18 cellular contexts compared by ENCODE assay signal in the genomic region with DNA sequence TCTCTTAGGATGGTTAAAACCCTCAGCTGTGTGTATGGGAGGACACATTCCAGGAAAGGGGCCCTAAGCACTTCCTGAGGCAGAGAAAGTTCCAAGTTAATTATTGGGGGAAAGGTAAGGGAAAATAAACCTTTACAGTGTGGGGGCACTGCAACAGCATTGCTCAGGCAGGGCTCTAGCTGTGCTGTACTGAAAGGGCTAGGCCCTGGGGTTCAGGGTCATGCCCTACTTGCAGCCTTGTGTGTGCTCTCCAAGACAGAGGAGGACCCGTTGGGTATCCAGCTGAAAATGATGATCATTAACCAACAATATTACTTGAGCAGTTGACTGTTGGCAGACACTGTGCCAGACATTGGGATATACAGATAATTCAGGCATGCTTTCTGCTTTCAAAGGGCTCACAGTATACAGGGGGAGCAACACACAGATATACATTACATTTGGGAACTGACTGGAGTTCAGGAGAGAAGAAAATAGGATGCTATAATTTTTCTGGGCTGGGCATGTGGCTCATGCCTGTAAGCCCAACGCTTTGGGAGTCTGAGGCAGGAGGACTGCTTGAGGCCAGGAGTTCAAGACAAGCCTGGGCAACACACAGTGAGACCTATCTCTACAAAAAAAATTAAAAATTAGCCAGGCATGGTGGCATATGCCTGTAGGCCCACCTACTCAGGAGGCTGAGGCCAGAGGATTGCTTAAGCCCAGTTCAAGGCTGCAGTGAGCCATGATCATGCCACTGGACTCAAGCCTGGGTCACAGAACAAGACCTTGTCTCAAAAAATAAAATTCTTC. TPM values are rescaled to one million over a fixed set of nuclear protein-coding genes. Genes with fewer than 3 reads are reported as not detected.
DNase-seq lines count a peak whose midpoint lies in the region; ATAC-seq and TF ChIP-seq lines count a peak whose summit lies in the region.
"Had no signal": no experiment of that assay in that cellular context is flagged by ENCODE, and none has a peak within 500 bp of the region (broad histone marks: within the 10 kb centered on the region; RNA-seq: fewer than 3 reads in every experiment).

No MANE protein-coding gene starts in this region.

- no peak overlapping the region for H3K23ac ChIP-seq in mesenchymal stem cell (ENCODE audit: low read length in 2 of 2)

- no peak overlapping the region for H4K91ac ChIP-seq in mesenchymal stem cell (ENCODE audit: low read length)

- H2AK5ac ChIP-seq in mesenchymal stem cell (ENCODE audit: low read length, severe bottlenecking): no peak overlapping the region

- no peaks in the 10 kb centered on the region for H3K9me3 ChIP-seq in CD4-positive, alpha-beta T cell (ENCODE audit: control insufficient read depth, low read length)
- H3K9me3 ChIP-seq in T-helper 17 cell (ENCODE audit: control insufficient read depth, low read length, poor library complexity, severe bottlenecking): no peaks in the 10 kb centered on the region
- H3K9me3 ChIP-seq in mesenchymal stem cell (ENCODE audit: control insufficient read depth, low read length): no peaks in the 10 kb centered on the region

- no peak for ATAC-seq in CD4-positive, alpha-beta T cell (ENCODE audit: poor library complexity)
- ATAC-seq in T-helper 17 cell: no peak
- ATAC-seq in GM18870 (IDR thresholded peaks at IDR 0.05; ENCODE audit: unreplicated experiment): no peak
- ATAC-seq in HG02973 (IDR thresholded peaks at IDR 0.05; ENCODE audit: unreplicated experiment): no peak
- ATAC-seq: Right ventricle myocardium inferior had no signal

- CTCF ChIA-PET in CD4-positive, alpha-beta T cell (lab: Charles Lee): no interaction called here

- no peak overlapping the region for H3K18ac ChIP-seq in mesenchymal stem cell (ENCODE audit: low read depth in 1 of 2, low read length in 2 of 2)

- H2BK15ac ChIP-seq in mesenchymal stem cell (ENCODE audit: low read depth, poor library complexity, severe bottlenecking): no peak overlapping the region

- H3K36me3 Mint-ChIP-seq in activated CD4-positive, alpha-beta T cell treated with anti-CD3 and anti-CD28 coated beads, Interleukin-2, amount 10 ng/mL, durations not matched to agents 24 days and 14 days (ENCODE audit: low read depth): peaks cover 20% of the 10 kb centered on the region
- peaks cover 42% of the 10 kb centered on the region for H3K36me3 Mint-ChIP-seq in CD4-positive, alpha-beta T cell (ENCODE audit: low read depth)
- peaks cover 7% of the 10 kb centered on the region for H3K36me3 Mint-ChIP-seq in T-helper 17 cell (ENCODE audit: low read depth)

- no peak for TF ChIP-seq CTCF in CD4-positive, alpha-beta T cell (IDR thresholded peaks at IDR 0.05)

- no peak overlapping the region for H3K4me3 Mint-ChIP-seq in activated CD4-positive, alpha-beta T cell treated with anti-CD3 and anti-CD28 coated beads, Interleukin-2, amount 10 ng/mL, durations not matched to agents 24 days and 14 days
- no peak overlapping the region for H3K4me3 Mint-ChIP-seq in CD4-positive, alpha-beta T cell
- no peak overlapping the region for H3K4me3 Mint-ChIP-seq in T-helper 17 cell

- H3K27ac ChIP-seq in CD4-positive, alpha-beta T cell (ENCODE audit: low read depth, low read length): no peak overlapping the region
- no peak overlapping the region for H3K27ac ChIP-seq in mesenchymal stem cell (ENCODE audit: low read length, poor library complexity, severe bottlenecking)
- H3K27ac ChIP-seq: 22Rv1, PC-9 had no signal

- H2BK12ac ChIP-seq in mesenchymal stem cell (ENCODE audit: low read length in 2 of 2): no peak overlapping the region

- WGBS in mesenchymal stem cell: 76% methylated on average over 2 of the region's 2 CpGs

- intact Hi-C loops in activated CD4-positive, alpha-beta T cell treated with anti-CD3 and anti-CD28 coated beads, Interleukin-2, amount 10 ng/mL, durations not matched to agents 24 days and 14 days (cut with micrococcal nuclease): no loop called here
- intact Hi-C loops in CD4-positive, alpha-beta T cell (cut with DNase I, micrococcal nuclease): no loop called here

- POLR2A ChIA-PET in CD4-positive, alpha-beta T cell (lab: Charles Lee): interaction anchor here (1.3 kb wide), 1 partner anchor 9 kb away, joined by 5 read pairs; the partner anchor contains the start of gene RPL7L1

- H3K27ac Mint-ChIP-seq in activated CD4-positive, alpha-beta T cell treated with anti-CD3 and anti-CD28 coated beads, Interleukin-2, amount 10 ng/mL, durations not matched to agents 24 days and 14 days: peak overlapping the region; percentile 74
- H3K27ac Mint-ChIP-seq in CD4-positive, alpha-beta T cell: peak overlapping the region; percentile 42
- H3K27ac Mint-ChIP-seq in T-helper 17 cell: peak overlapping the region; percentile 45

- H3K4ac ChIP-seq in mesenchymal stem cell (ENCODE audit: low read depth in 1 of 2, low read length in 2 of 2): no peak overlapping the region

- no peak overlapping the region for H2AFZ ChIP-seq in mesenchymal stem cell (ENCODE audit: low read depth, low read length)
- H2AFZ ChIP-seq: PC-9 had no signal

- H3K27me3 Mint-ChIP-seq in activated CD4-positive, alpha-beta T cell treated with anti-CD3 and anti-CD28 coated beads, Interleukin-2, amount 10 ng/mL, durations not matched to agents 24 days and 14 days: no peaks in the 10 kb centered on the region
- no peaks in the 10 kb centered on the region for H3K27me3 Mint-ChIP-seq in CD4-positive, alpha-beta T cell
- no peaks in the 10 kb centered on the region for H3K27me3 Mint-ChIP-seq in T-helper 17 cell

- peaks cover 2% of the 10 kb centered on the region for H3K4me1 ChIP-seq in mesenchymal stem cell (ENCODE audit: control insufficient read depth, insufficient read depth, low read depth, low read length)

- H2BK120ac ChIP-seq in mesenchymal stem cell (ENCODE audit: low read depth, low read length): no peak overlapping the region

- H3K9ac ChIP-seq in mesenchymal stem cell (ENCODE audit: low read length): no peak overlapping the region

- DNase-seq in activated CD4-positive, alpha-beta T cell treated with anti-CD3 and anti-CD28 coated beads, Interleukin-2, amount 10 ng/mL, durations not matched to agents 24 days and 14 days: no peak
- no peak for DNase-seq in activated CD4-positive, alpha-beta T cell treated with anti-CD3 and anti-CD28 coated beads for 48 hours
- no peak for DNase-seq in CD4-positive, alpha-beta T cell
- DNase-seq in T-helper 17 cell (no peak), mesenchymal stem cell (no peak), midbrain (lab: John Stamatoyannopoulos, UW) (no peak)
- DNase-seq: NCI-H1930, NCI-H2171, NCI-H446 treated with DMSO at 0.1 percent for 48 hours, NCI-H774, PC-9 had no signal

- no peak overlapping the region for H3K14ac ChIP-seq in mesenchymal stem cell (ENCODE audit: low read length in 2 of 2)

- no peaks in the 10 kb centered on the region for H3K79me1 ChIP-seq in mesenchymal stem cell (replicated peaks; ENCODE audit: low read length, poor library complexity, severe bottlenecking)

- H2BK5ac ChIP-seq in mesenchymal stem cell (ENCODE audit: low read depth, low read length, poor library complexity, severe bottlenecking): no peak overlapping the region

- no peak overlapping the region for H3K4me3 ChIP-seq in mesenchymal stem cell (ENCODE audit: insufficient read depth in 1 of 2, low read depth in 1 of 2, low read length in 2 of 2)
- H3K4me3 ChIP-seq: PC-9 had no signal

- peaks cover 4% of the 10 kb centered on the region for H3K4me1 Mint-ChIP-seq in activated CD4-positive, alpha-beta T cell treated with anti-CD3 and anti-CD28 coated beads, Interleukin-2, amount 10 ng/mL, durations not matched to agents 24 days and 14 days
- H3K4me1 Mint-ChIP-seq in CD4-positive, alpha-beta T cell (ENCODE audit: low read depth): no peaks in the 10 kb centered on the region
- peaks cover 3% of the 10 kb centered on the region for H3K4me1 Mint-ChIP-seq in T-helper 17 cell

- no peaks in the 10 kb centered on the region for H3K27me3 ChIP-seq in CD4-positive, alpha-beta T cell (ENCODE audit: control insufficient read depth, insufficient read depth, low read length)
- no peaks in the 10 kb centered on the region for H3K27me3 ChIP-seq in mesenchymal stem cell (ENCODE audit: control insufficient read depth in 1 of 2, insufficient read depth in 1 of 2, low read length in 2 of 2)

- no peak overlapping the region for H3K4me2 ChIP-seq in mesenchymal stem cell (ENCODE audit: low read length, poor library complexity, severe bottlenecking)
- H3K4me2 ChIP-seq: PC-9 had no signal

- peaks cover 5 to 43% of the 10 kb centered on the region in 2 experiments for H3K36me3 ChIP-seq in mesenchymal stem cell (ENCODE audit: control insufficient read depth in 1 of 2, insufficient read depth in 2 of 2, low read depth in 1 of 2, low read length in 2 of 2)

- no peaks in the 10 kb centered on the region for H3K9me3 Mint-ChIP-seq in activated CD4-positive, alpha-beta T cell treated with anti-CD3 and anti-CD28 coated beads, Interleukin-2, amount 10 ng/mL, durations not matched to agents 24 days and 14 days
- no peaks in the 10 kb centered on the region for H3K9me3 Mint-ChIP-seq in CD4-positive, alpha-beta T cell

- H4K8ac ChIP-seq in mesenchymal stem cell (ENCODE audit: low read length): peak overlapping the region; percentile 29

RNA-seq across cellular contexts. Expression of gene RPL7L1, which starts 9.1 kb away (rescaled TPM):
- 182 and 189 TPM in 2 replicates for total RNA-seq in activated CD4-positive, alpha-beta T cell treated with anti-CD3 and anti-CD28 coated beads, Interleukin-2, amount 10 ng/mL, durations not matched to agents 24 days and 14 days
- total RNA-seq in CD4-positive, alpha-beta T cell: 10 to 100 TPM; 76.1 TPM
- total RNA-seq in T-helper 17 cell: 10 to 100 TPM; 61.7 to 73.9 TPM
- polyA plus RNA-seq in mesenchymal stem cell (2013, experiment 1 of 2): 58.1 TPM
- polyA plus RNA-seq in mesenchymal stem cell (2013, experiment 2 of 2): 59.5 TPM

RNA-seq across cellular contexts. Expression of gene PTCRA, which starts 45.5 kb away (rescaled TPM):
- not detected in 2 replicates for total RNA-seq in activated CD4-positive, alpha-beta T cell treated with anti-CD3 and anti-CD28 coated beads, Interleukin-2, amount 10 ng/mL, durations not matched to agents 24 days and 14 days
- total RNA-seq in CD4-positive, alpha-beta T cell: not detected
- 10 to 100 TPM in 1 of 2 donors, 1 to 10 TPM in 1; 1.8 to 35.0 TPM for total RNA-seq in T-helper 17 cell
- 0.06 TPM for polyA plus RNA-seq in mesenchymal stem cell (2013, experiment 1 of 2)
- polyA plus RNA-seq in mesenchymal stem cell (2013, experiment 2 of 2): not detected
- total RNA-seq: H1, LHCN-M2, PC-9, Right ventricle myocardium inferior had no signal
- polyA plus RNA-seq: BJ, H1 had no signal

RNA-seq across cellular contexts. Expression of gene CNPY3, which starts 58.9 kb away (rescaled TPM):
- total RNA-seq in activated CD4-positive, alpha-beta T cell treated with anti-CD3 and anti-CD28 coated beads, Interleukin-2, amount 10 ng/mL, durations not matched to agents 24 days and 14 days: 45.9 and 49.0 TPM in 2 replicates
- 10 to 100 TPM; 41.2 to 43.8 TPM for total RNA-seq in CD4-positive, alpha-beta T cell
- total RNA-seq in T-helper 17 cell: 10 to 100 TPM; 45.7 to 51.9 TPM
- 32.7 TPM for polyA plus RNA-seq in mesenchymal stem cell (2013, experiment 1 of 2)
- polyA plus RNA-seq in mesenchymal stem cell (2013, experiment 2 of 2): 33.3 TPM
